Comparison of ENCODE assay signal across 28 cellular contexts in the genomic region with DNA sequence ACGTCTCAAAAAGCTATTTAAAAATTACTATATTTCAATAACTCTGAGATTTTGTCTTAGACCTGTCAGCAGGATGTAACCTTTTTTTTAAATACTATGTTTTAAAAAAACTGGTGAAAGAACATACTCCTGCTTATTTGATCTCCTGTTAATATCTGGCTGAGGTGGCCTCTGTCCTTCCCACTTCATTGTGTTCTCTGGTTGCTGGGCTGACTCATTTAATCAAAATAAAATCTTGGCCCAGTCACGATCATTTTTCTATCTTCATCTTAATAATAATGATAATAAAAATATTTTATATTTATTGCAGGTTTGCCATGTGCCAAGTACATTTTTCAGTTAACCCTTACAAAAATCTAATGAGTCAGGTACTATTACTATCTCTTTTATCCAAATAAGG.
"Had no signal": no experiment of that assay in that cellular context is flagged by ENCODE, and none has a peak within 500 bp of the region (broad histone marks: within the 10 kb centered on the region; RNA-seq: fewer than 3 reads in every experiment).

No MANE protein-coding gene starts in this region.

- H3K9me3 ChIP-seq: body of pancreas, colonic mucosa, esophagus squamous epithelium, gastrocnemius medialis, heart left ventricle had no signal

- FAIRE-seq: endometrium, endothelial cell of umbilical vein had no signal

- H3K27ac ChIP-seq: body of pancreas, colonic mucosa, epithelial cell of prostate, esophagus squamous epithelium, gastrocnemius medialis, heart left ventricle, WERI-Rb-1 had no signal

- DNase-seq: activated B cell treated with CpG ODN at 0.5 μM for 24 hours; activated CD4-positive, alpha-beta T cell treated with anti-CD3 and anti-CD28 coated beads for 48 hours; activated CD4-positive, alpha-beta T cell treated with anti-CD3 and anti-CD28 coated beads, Interleukin-2, amount 50 U/mL, for 1 hour; activated CD4-positive, alpha-beta T cell treated with anti-CD3 and anti-CD28 coated beads, Interleukin-2, amount 50 U/mL, for 48 hours; activated CD8-positive, alpha-beta memory T cell treated with anti-CD3 and anti-CD28 coated beads for 24 hours; activated CD8-positive, alpha-beta T cell treated with anti-CD3 and anti-CD28 coated beads for 36 hours; activated effector memory CD4-positive, alpha-beta T cell treated with Interleukin-2 at 50 U/mL for 16 hours; activated gamma-delta T cell treated with Interleukin-2 at 50 U/mL for 16 hours; activated naive CD4-positive, alpha-beta T cell treated with anti-CD3 and anti-CD28 coated beads, Interleukin-2, amount 50 U/mL, for 16 hours; activated naive CD4-positive, alpha-beta T cell treated with Interleukin-2 at 50 U/mL for 16 hours; activated T-cell treated with anti-CD3 and anti-CD28 coated beads, Interleukin-2, amount 50 U/mL, for 4 hours; amniotic stem cell; anterior cingulate cortex; body of pancreas; colonic mucosa; effector CD8-positive, alpha-beta T cell; esophagus squamous epithelium; gastrocnemius medialis; glutamatergic neuron; heart left ventricle; T-cell; T-helper 9 cell; WERI-Rb-1 had no signal

- H3K4me1 ChIP-seq: body of pancreas, colonic mucosa, esophagus squamous epithelium, gastrocnemius medialis, heart left ventricle had no signal

- H3K4me3 ChIP-seq: body of pancreas, colonic mucosa, esophagus squamous epithelium, gastrocnemius medialis, heart left ventricle had no signal

- H3K27me3 ChIP-seq: body of pancreas, colonic mucosa, esophagus squamous epithelium, gastrocnemius medialis, heart left ventricle had no signal

- H3K36me3 ChIP-seq: colonic mucosa, esophagus squamous epithelium, gastrocnemius medialis, heart left ventricle, WERI-Rb-1 had no signal

- ATAC-seq: activated CD4-positive, CD25-positive, alpha-beta regulatory T cell treated with anti-CD3 and anti-CD28 coated beads, Interleukin-2, amount 50 U/mL, for 24 hours; activated CD8-positive, alpha-beta T cell treated with anti-CD3 and anti-CD28 coated beads for 36 hours; activated T-cell treated with anti-CD3 and anti-CD28 coated beads, Interleukin-2, amount 50 U/mL, for 4 hours; activated T-helper 17 cell treated with anti-CD3 and anti-CD28 coated beads, Interleukin-2, amount 50 U/mL, for 72 hours; body of pancreas; gastrocnemius medialis; heart left ventricle; T-cell had no signal
